In the genomic region with DNA sequence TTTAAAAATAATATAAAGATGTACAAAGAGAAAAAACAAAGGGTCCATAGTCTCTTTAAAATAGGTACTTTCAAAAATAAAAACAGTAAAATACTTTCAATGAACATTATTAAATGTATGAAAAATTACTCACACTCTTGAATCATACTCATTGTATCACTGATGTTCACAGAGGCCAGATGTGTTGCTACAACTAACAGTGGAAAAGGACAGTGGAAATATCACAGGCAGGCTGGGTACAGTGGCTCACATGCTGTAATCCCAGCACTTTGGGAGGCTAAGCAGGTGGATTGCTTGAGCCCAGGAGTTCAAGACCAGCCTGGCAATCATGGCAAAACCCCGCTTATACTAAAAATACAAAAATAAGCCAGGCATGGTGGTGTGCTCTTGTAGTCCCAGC, we compare ENCODE assay signal across 18 cellular contexts. TPM values are rescaled to one million over a fixed set of nuclear protein-coding genes. Genes with fewer than 3 reads are reported as not detected.
DNase-seq lines count a peak whose midpoint lies in the region; ATAC-seq, FAIRE-seq and TF ChIP-seq lines count a peak whose summit lies in the region.
"Had no signal": no experiment of that assay in that cellular context is flagged by ENCODE, and none has a peak within 500 bp of the region (broad histone marks: within the 10 kb centered on the region; RNA-seq: fewer than 3 reads in every experiment).

No MANE protein-coding gene starts in this region.

- dilution Hi-C loops in endothelial cell of umbilical vein (cut with MboI; ENCODE audit: extremely low pct_ligation_motif_present, low sequenced_read_pairs): no loop called here

- TF ChIP-seq CTCF in PC-3 (conservative IDR thresholded peaks at IDR 0.05; ENCODE audit: low read depth, low read length) (no peak), endothelial cell of umbilical vein (IDR thresholded peaks at IDR 0.05; ENCODE audit: extremely low read depth in 1 of 2, insufficient read depth in 1 of 2, low read depth in 1 of 2, low read length in 2 of 2) (no peak), osteoblast (IDR thresholded peaks at IDR 0.05; ENCODE audit: extremely low read depth, low read depth, low read length) (no peak), body of pancreas (IDR thresholded peaks at IDR 0.05) (no peak)

- H3K27ac ChIP-seq in PC-3 (ENCODE audit: low read length): no peak overlapping the region
- H3K27ac ChIP-seq in endothelial cell of umbilical vein (ENCODE audit: insufficient read depth, low read depth, low read length): no peak overlapping the region
- no peak overlapping the region for H3K27ac ChIP-seq in osteoblast (ENCODE audit: low read depth, low read length)
- H3K27ac ChIP-seq in body of pancreas: no peak overlapping the region

- H3K4me3 ChIP-seq in PC-3 (ENCODE audit: low read length) (no peak overlapping the region), endothelial cell of umbilical vein (replicated peaks in 1 of 3; ENCODE audit: insufficient read depth in 1 of 3, low read depth in 1 of 3, low read length in 3 of 3) (no peak overlapping the region), osteoblast (ENCODE audit: insufficient read depth, low read length) (no peak overlapping the region), body of pancreas (no peak overlapping the region)

- intact Hi-C loops in PC-3 (cut with micrococcal nuclease) (no loop called here), endothelial cell of umbilical vein (cut with micrococcal nuclease) (no loop called here), body of pancreas (cut with DNase I) (no loop called here)
- intact Hi-C loops in activated T-helper 2 cell treated with anti-CD3 and anti-CD28 coated beads, Interferon-gamma antibody, Interleukin-2, Interleukin-4, amounts not matched to agents 10 μg/mL and 5 μg/mL and 100 μg/mL, durations not matched to agents 14 hours and 24 hours and 36 hours (cut with micrococcal nuclease): no loop called here

- H3K4me1 Mint-ChIP-seq in activated T-cell treated with anti-CD3 and anti-CD28 coated beads, Interleukin-2, amount 50 U/mL, for 72 hours (ENCODE audit: low read depth): no peaks in the 10 kb centered on the region
- H3K4me1 Mint-ChIP-seq in activated T-helper 2 cell treated with anti-CD3 and anti-CD28 coated beads, Interferon-gamma antibody, Interleukin-2, Interleukin-4, amounts not matched to agents 10 μg/mL and 5 μg/mL and 100 μg/mL, durations not matched to agents 14 hours and 24 hours and 36 hours (ENCODE audit: low read depth): peaks cover 1% of the 10 kb centered on the region

- H2AFZ ChIP-seq in PC-3 (ENCODE audit: low read length) (no peak overlapping the region), endothelial cell of umbilical vein (ENCODE audit: low read depth, low read length) (no peak overlapping the region), osteoblast (ENCODE audit: low read length) (no peak overlapping the region)

- H3K9me3 ChIP-seq in PC-3 (ENCODE audit: low read length): no peaks in the 10 kb centered on the region
- no peaks in the 10 kb centered on the region for H3K9me3 ChIP-seq in endothelial cell of umbilical vein (replicated peaks; ENCODE audit: control insufficient read depth, insufficient read depth, low read length)
- no peaks in the 10 kb centered on the region for H3K9me3 ChIP-seq in osteoblast (ENCODE audit: low read depth, low read length)
- H3K9me3 ChIP-seq in body of pancreas: no peaks in the 10 kb centered on the region

- H3K9ac ChIP-seq in PC-3 (ENCODE audit: low read length): no peak overlapping the region
- no peak overlapping the region for H3K9ac ChIP-seq in endothelial cell of umbilical vein (replicated peaks; ENCODE audit: extremely low read depth, insufficient read depth, low read length)

- H3K4me2 ChIP-seq in PC-3 (ENCODE audit: low read length): no peak overlapping the region
- no peak overlapping the region for H3K4me2 ChIP-seq in endothelial cell of umbilical vein (ENCODE audit: insufficient read depth, low read length)
- H3K4me2 ChIP-seq in osteoblast (ENCODE audit: insufficient read depth, low read length): no peak overlapping the region

- no peaks in the 10 kb centered on the region for H4K20me1 ChIP-seq in PC-3 (ENCODE audit: low read length)
- no peaks in the 10 kb centered on the region for H4K20me1 ChIP-seq in endothelial cell of umbilical vein (replicated peaks; ENCODE audit: control insufficient read depth, extremely low read depth, insufficient read depth, low read length)
- H4K20me1 ChIP-seq in osteoblast (ENCODE audit: insufficient read depth, low read length): no peaks in the 10 kb centered on the region

- no peaks in the 10 kb centered on the region for H3K9me3 Mint-ChIP-seq in activated T-cell treated with anti-CD3 and anti-CD28 coated beads, Interleukin-2, amount 50 U/mL, for 72 hours
- no peaks in the 10 kb centered on the region for H3K9me3 Mint-ChIP-seq in activated T-helper 2 cell treated with anti-CD3 and anti-CD28 coated beads, Interferon-gamma antibody, Interleukin-2, Interleukin-4, amounts not matched to agents 10 μg/mL and 5 μg/mL and 100 μg/mL, durations not matched to agents 14 hours and 24 hours and 36 hours

- no peaks in the 10 kb centered on the region for H3K79me2 ChIP-seq in PC-3 (ENCODE audit: low read length)
- H3K79me2 ChIP-seq in endothelial cell of umbilical vein (ENCODE audit: control insufficient read depth, insufficient read depth, low read length): no peaks in the 10 kb centered on the region
- H3K79me2 ChIP-seq in osteoblast (ENCODE audit: insufficient read depth, low read length): no peaks in the 10 kb centered on the region

- WGBS in body of pancreas, 2 donors: 90 to 93% methylated on average over 1 of the region's 1 CpG

- H3K27me3 ChIP-seq in PC-3 (ENCODE audit: low read length): no peaks in the 10 kb centered on the region
- H3K27me3 ChIP-seq in endothelial cell of umbilical vein (ENCODE audit: control insufficient read depth in 2 of 2, insufficient read depth in 2 of 2, low read length in 2 of 2): no peaks in the 10 kb centered on the region
- no peaks in the 10 kb centered on the region for H3K27me3 ChIP-seq in osteoblast (ENCODE audit: insufficient read depth, low read length)
- no peaks in the 10 kb centered on the region for H3K27me3 ChIP-seq in body of pancreas

- TF ChIP-seq POLR2A in endothelial cell of umbilical vein (IDR thresholded peaks at IDR 0.05; ENCODE audit: low read depth, low read length) (no peak), body of pancreas (IDR thresholded peaks at IDR 0.05) (no peak)

- DNase-seq in activated T-cell treated with anti-CD3 and anti-CD28 coated beads, Interleukin-2, amount 50 U/mL, for 72 hours: no peak
- no peak for DNase-seq in activated T-cell treated with anti-CD3 and anti-CD28 coated beads, Interleukin-2, amount 50 U/mL, for 1 hour
- DNase-seq in PC-3 (no peak), endothelial cell of umbilical vein (ENCODE audit: low read depth, low spot score) (peak; percentile 34), osteoblast (ENCODE audit: insufficient read length, low spot score, missing footprints) (peak; percentile 68), body of pancreas (no peak)
- no peak for DNase-seq in activated T-helper 2 cell treated with anti-CD3 and anti-CD28 coated beads, Interferon-gamma antibody, Interleukin-2, Interleukin-4, amounts not matched to agents 10 μg/mL and 5 μg/mL and 100 μg/mL, durations not matched to agents 14 hours and 24 hours and 36 hours (ENCODE audit: low spot score)
- DNase-seq: C1 segment of cervical spinal cord, DMS79 treated with DMSO at 0.1 percent for 48 hours, GDM1, NCI-H1048, NCI-H1436 treated with DMSO at 0.1 percent for 48 hours, NCI-H524 treated with DMSO at 0.1 percent for 48 hours had no signal

- POLR2A ChIA-PET in PC-3 (lab: Charles Lee; ENCODE audit: unreplicated experiment) (no interaction called here), endothelial cell of umbilical vein (lab: Charles Lee) (no interaction called here)

- ATAC-seq in activated T-cell treated with anti-CD3 and anti-CD28 coated beads, Interleukin-2, amount 50 U/mL, for 72 hours (replicated peaks in 1 of 2): no peak
- ATAC-seq in PC-3 (peak; percentile 46; the same call in 1 of the 2 replicates), GM19324 (IDR thresholded peaks at IDR 0.05; ENCODE audit: low FRiP score, unreplicated experiment) (no peak), body of pancreas (no peak)
- ATAC-seq: Panc1, Right ventricle myocardium inferior had no signal

- H3K36me3 Mint-ChIP-seq in activated T-cell treated with anti-CD3 and anti-CD28 coated beads, Interleukin-2, amount 50 U/mL, for 72 hours (ENCODE audit: insufficient read depth in 2 of 2): peaks cover 3 to 11% of the 10 kb centered on the region in 2 donors
- H3K36me3 Mint-ChIP-seq in activated T-helper 2 cell treated with anti-CD3 and anti-CD28 coated beads, Interferon-gamma antibody, Interleukin-2, Interleukin-4, amounts not matched to agents 10 μg/mL and 5 μg/mL and 100 μg/mL, durations not matched to agents 14 hours and 24 hours and 36 hours (ENCODE audit: low read depth): peaks cover 50% of the 10 kb centered on the region

- H3K27ac Mint-ChIP-seq in activated T-cell treated with anti-CD3 and anti-CD28 coated beads, Interleukin-2, amount 50 U/mL, for 72 hours: peak overlapping the region; percentile 28
- H3K27ac Mint-ChIP-seq in activated T-helper 2 cell treated with anti-CD3 and anti-CD28 coated beads, Interferon-gamma antibody, Interleukin-2, Interleukin-4, amounts not matched to agents 10 μg/mL and 5 μg/mL and 100 μg/mL, durations not matched to agents 14 hours and 24 hours and 36 hours: no peak overlapping the region

- no peak for FAIRE-seq in endothelial cell of umbilical vein (lab: Jason Lieb, UNC)
- FAIRE-seq: GM12892, H1 had no signal

- H3K4me1 ChIP-seq in PC-3 (ENCODE audit: insufficient read depth, low read length): no peaks in the 10 kb centered on the region
- H3K4me1 ChIP-seq in endothelial cell of umbilical vein (ENCODE audit: control insufficient read depth, extremely low read depth, insufficient read depth, low read length): no peaks in the 10 kb centered on the region
- no peaks in the 10 kb centered on the region for H3K4me1 ChIP-seq in osteoblast (ENCODE audit: insufficient read depth, low read length)
- H3K4me1 ChIP-seq in body of pancreas: no peaks in the 10 kb centered on the region

- no peaks in the 10 kb centered on the region for H3K9me1 ChIP-seq in endothelial cell of umbilical vein (replicated peaks; ENCODE audit: control insufficient read depth, extremely low read depth, insufficient read depth, low read length)

- H3F3A ChIP-seq in PC-3 (ENCODE audit: low read length, unreplicated experiment): no peaks in the 10 kb centered on the region

- H3K36me3 ChIP-seq in PC-3 (ENCODE audit: low read depth, low read length) (no peaks in the 10 kb centered on the region), endothelial cell of umbilical vein (ENCODE audit: control insufficient read depth in 2 of 2, extremely low read depth in 1 of 2, insufficient read depth in 2 of 2, low read length in 2 of 2) (peaks cover 9 to 10% of the 10 kb centered on the region in 2 experiments), osteoblast (ENCODE audit: insufficient read depth, low read length) (peaks cover 53% of the 10 kb centered on the region), body of pancreas (replicated peaks in 1 of 2; ENCODE audit: insufficient read depth in 1 of 2, low read depth in 2 of 2) (peaks cover 11 to 25% of the 10 kb centered on the region in 2 donors)

- H3K27me3 Mint-ChIP-seq in activated T-cell treated with anti-CD3 and anti-CD28 coated beads, Interleukin-2, amount 50 U/mL, for 72 hours (ENCODE audit: low read depth): no peaks in the 10 kb centered on the region
- no peaks in the 10 kb centered on the region for H3K27me3 Mint-ChIP-seq in activated T-helper 2 cell treated with anti-CD3 and anti-CD28 coated beads, Interferon-gamma antibody, Interleukin-2, Interleukin-4, amounts not matched to agents 10 μg/mL and 5 μg/mL and 100 μg/mL, durations not matched to agents 14 hours and 24 hours and 36 hours (ENCODE audit: low read depth)

- CTCF ChIA-PET in PC-3 (lab: Charles Lee) (no interaction called here), endothelial cell of umbilical vein (lab: Charles Lee) (no interaction called here)

- H3K4me3 Mint-ChIP-seq in activated T-cell treated with anti-CD3 and anti-CD28 coated beads, Interleukin-2, amount 50 U/mL, for 72 hours: no peak overlapping the region
- H3K4me3 Mint-ChIP-seq in activated T-helper 2 cell treated with anti-CD3 and anti-CD28 coated beads, Interferon-gamma antibody, Interleukin-2, Interleukin-4, amounts not matched to agents 10 μg/mL and 5 μg/mL and 100 μg/mL, durations not matched to agents 14 hours and 24 hours and 36 hours (ENCODE audit: low read depth): no peak overlapping the region

- BruUV-seq in PC-3 (replicated peaks; lab: Mats Ljungman, UMichigan): no TSS peak
- no TSS peak for BruUV-seq in endothelial cell of umbilical vein (replicated peaks; lab: Mats Ljungman, UMichigan)

- H3K9me2 ChIP-seq in PC-3 (replicated peaks; ENCODE audit: low read length): no peaks in the 10 kb centered on the region

RNA-seq across cellular contexts. Expression of a gene that starts 26.8 kb away (rescaled TPM):
- total RNA-seq in activated T-cell treated with anti-CD3 and anti-CD28 coated beads, Interleukin-2, amount 50 U/mL, for 72 hours: 10 to 100 TPM; 23.8 to 24.1 TPM
- total RNA-seq in PC-3 (2014; rRNA removed) (6.2 and 7.7 TPM in 2 replicates), endothelial cell of umbilical vein (30.0 and 30.3 TPM in 2 replicates), osteoblast (41.3 and 44.2 TPM in 2 replicates), body of pancreas (10 to 100 TPM; 31.3 to 31.9 TPM)
- polyA plus RNA-seq in endothelial cell of umbilical vein: 14.7 and 20.8 TPM in 2 replicates
- polyA plus RNA-seq in endothelial cell of umbilical vein (2011; cell fraction: cytosol; rRNA removed): 8.4 and 12.9 TPM in 2 replicates
- polyA plus RNA-seq in endothelial cell of umbilical vein (2011; cell fraction: nucleus; rRNA removed): 88.0 and 93.7 TPM in 2 replicates
- polyA plus RNA-seq in endothelial cell of umbilical vein (2012): 12.4 and 16.1 TPM in 2 replicates
- 38.7 and 45.9 TPM in 2 replicates for polyA minus RNA-seq in endothelial cell of umbilical vein
- 2.2 TPM for polyA minus RNA-seq in endothelial cell of umbilical vein (2011; cell fraction: cytosol; rRNA and poly(A)+ RNA removed)
- 45.5 and 57.7 TPM in 2 replicates for polyA minus RNA-seq in endothelial cell of umbilical vein (2011; cell fraction: nucleus; rRNA and poly(A)+ RNA removed)
- total RNA-seq in activated T-helper 2 cell treated with anti-CD3 and anti-CD28 coated beads, Interferon-gamma antibody, Interleukin-2, Interleukin-4, amounts not matched to agents 10 μg/mL and 5 μg/mL and 100 μg/mL, durations not matched to agents 14 hours and 24 hours and 36 hours: 16.1 and 20.5 TPM in 2 replicates

RNA-seq across cellular contexts. Expression of a gene that starts 35.3 kb away (rescaled TPM):
- 10 to 100 TPM; 48.4 to 53.8 TPM for total RNA-seq in activated T-cell treated with anti-CD3 and anti-CD28 coated beads, Interleukin-2, amount 50 U/mL, for 72 hours
- total RNA-seq in PC-3 (2014; rRNA removed) (66.6 and 78.7 TPM in 2 replicates), endothelial cell of umbilical vein (38.1 and 40.9 TPM in 2 replicates), osteoblast (33.0 and 38.4 TPM in 2 replicates), body of pancreas (10 to 100 TPM; 85.6 to 99.2 TPM)
- 12.6 and 19.7 TPM in 2 replicates for polyA plus RNA-seq in endothelial cell of umbilical vein
- polyA plus RNA-seq in endothelial cell of umbilical vein (2011; cell fraction: cytosol; rRNA removed): 18.8 and 21.6 TPM in 2 replicates
- polyA plus RNA-seq in endothelial cell of umbilical vein (2011; cell fraction: nucleus; rRNA removed): 40.7 and 53.7 TPM in 2 replicates
- 23.2 and 37.4 TPM in 2 replicates for polyA plus RNA-seq in endothelial cell of umbilical vein (2012)
- polyA minus RNA-seq in endothelial cell of umbilical vein: 25.2 and 28.1 TPM in 2 replicates
- polyA minus RNA-seq in endothelial cell of umbilical vein (2011; cell fraction: cytosol; rRNA and poly(A)+ RNA removed): 60.1 TPM
- polyA minus RNA-seq in endothelial cell of umbilical vein (2011; cell fraction: nucleus; rRNA and poly(A)+ RNA removed): 47.1 and 66.0 TPM in 2 replicates
- 75.6 and 80.2 TPM in 2 replicates for total RNA-seq in activated T-helper 2 cell treated with anti-CD3 and anti-CD28 coated beads, Interferon-gamma antibody, Interleukin-2, Interleukin-4, amounts not matched to agents 10 μg/mL and 5 μg/mL and 100 μg/mL, durations not matched to agents 14 hours and 24 hours and 36 hours

RNA-seq across cellular contexts. Expression of a gene that starts 35.8 kb away (rescaled TPM):
- 10 to 100 TPM; 34.1 to 40.9 TPM for total RNA-seq in activated T-cell treated with anti-CD3 and anti-CD28 coated beads, Interleukin-2, amount 50 U/mL, for 72 hours
- total RNA-seq in PC-3 (2014; rRNA removed) (4.7 and 5.8 TPM in 2 replicates), endothelial cell of umbilical vein (9.6 and 15.2 TPM in 2 replicates), osteoblast (30.1 and 31.1 TPM in 2 replicates), body of pancreas (10 to 100 TPM; 28.8 to 52.1 TPM)
- polyA plus RNA-seq in endothelial cell of umbilical vein: 13.1 and 17.9 TPM in 2 replicates
- 4.6 and 9.2 TPM in 2 replicates for polyA plus RNA-seq in endothelial cell of umbilical vein (2011; cell fraction: cytosol; rRNA removed)
- polyA plus RNA-seq in endothelial cell of umbilical vein (2011; cell fraction: nucleus; rRNA removed): 151 and 154 TPM in 2 replicates
- polyA plus RNA-seq in endothelial cell of umbilical vein (2012): 15.5 and 16.8 TPM in 2 replicates
- polyA minus RNA-seq in endothelial cell of umbilical vein: 18.1 and 37.3 TPM in 2 replicates
- polyA minus RNA-seq in endothelial cell of umbilical vein (2011; cell fraction: cytosol; rRNA and poly(A)+ RNA removed): 8.4 TPM
- 63.0 and 66.1 TPM in 2 replicates for polyA minus RNA-seq in endothelial cell of umbilical vein (2011; cell fraction: nucleus; rRNA and poly(A)+ RNA removed)
- 14.9 and 18.3 TPM in 2 replicates for total RNA-seq in activated T-helper 2 cell treated with anti-CD3 and anti-CD28 coated beads, Interferon-gamma antibody, Interleukin-2, Interleukin-4, amounts not matched to agents 10 μg/mL and 5 μg/mL and 100 μg/mL, durations not matched to agents 14 hours and 24 hours and 36 hours

Comparison
In these comparisons a context has a peak if more than half of its experiments do, and no peak if none do; other contexts are left out.
1. DNase-seq: peak in endothelial cell of umbilical vein (single experiment) and osteoblast (single experiment); none in activated T-cell treated with anti-CD3 and anti-CD28 coated beads, Interleukin-2, amount 50 U/mL, for 72 hours (0 of 2), activated T-cell treated with anti-CD3 and anti-CD28 coated beads, Interleukin-2, amount 50 U/mL, for 1 hour (single experiment), PC-3 (single experiment), activated T-helper 2 cell treated with anti-CD3 and anti-CD28 coated beads, Interferon-gamma antibody, Interleukin-2, Interleukin-4, amounts not matched to agents 10 μg/mL and 5 μg/mL and 100 μg/mL, durations not matched to agents 14 hours and 24 hours and 36 hours (single experiment) and body of pancreas (0 of 4).